ENCODE assay signal across 28 cellular contexts in the genomic region with DNA sequence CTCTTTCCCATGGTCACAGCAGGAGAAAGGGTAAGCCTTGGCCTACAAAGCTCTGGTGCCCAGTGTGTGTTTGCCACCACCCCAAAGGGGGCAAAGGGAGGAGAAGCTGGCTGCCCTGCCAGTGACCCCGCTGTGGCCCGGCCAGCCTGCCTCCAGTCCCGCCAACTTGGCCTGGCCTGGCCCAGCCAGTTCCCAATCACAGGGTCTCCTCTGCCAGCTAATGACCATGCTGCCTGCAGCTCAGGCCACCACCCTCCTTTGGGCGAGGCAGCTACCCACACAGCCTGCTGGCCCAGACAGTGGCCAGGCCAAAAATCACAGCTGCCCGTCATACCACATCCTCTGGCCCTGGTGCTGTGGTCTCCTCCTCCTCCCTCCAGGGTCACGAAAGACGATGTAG. TPM values are rescaled to one million over a fixed set of nuclear protein-coding genes. Genes with fewer than 3 reads are reported as not detected.
DNase-seq lines count a peak whose midpoint lies in the region; ATAC-seq and TF ChIP-seq lines count a peak whose summit lies in the region.
"Had no signal": no experiment of that assay in that cellular context is flagged by ENCODE, and none has a peak within 500 bp of the region (broad histone marks: within the 10 kb centered on the region; RNA-seq: fewer than 3 reads in every experiment).

No MANE protein-coding gene starts in this region.

- H3K9ac ChIP-seq in Karpas-422 (ENCODE audit: low read length) (peak overlapping the region; percentile 97), mesenchymal stem cell (ENCODE audit: low read length) (no peak overlapping the region)

- peaks cover 0 to 5% of the 10 kb centered on the region in 2 donors for H3K9me3 Mint-ChIP-seq in stimulated activated naive B cell treated with anti-CD40 and anti-IgM and Interleukin-4, amounts not matched to agents 10 μg/mL and 1 μg/mL and 100 μg/mL, for 72 hours
- H3K9me3 Mint-ChIP-seq: GM23338, nephron, type B pancreatic cell had no signal

- no peaks in the 10 kb centered on the region for H3K79me1 ChIP-seq in mesenchymal stem cell (replicated peaks; ENCODE audit: low read length, poor library complexity, severe bottlenecking)

- H2BK120ac ChIP-seq in mesenchymal stem cell (ENCODE audit: low read depth, low read length) = no peak overlapping the region

- DNase-seq in Karpas-422 = no peak
- no peak for DNase-seq in coronary artery (ENCODE audit: low spot score)
- no peak for DNase-seq in mesenchymal stem cell
- no peak for DNase-seq in stimulated activated naive B cell treated with anti-CD40 and anti-IgM and Interleukin-4, amounts not matched to agents 10 μg/mL and 1 μg/mL and 100 μg/mL, for 72 hours
- DNase-seq in midbrain (lab: John Stamatoyannopoulos, UW) = no peak
- DNase-seq in HuH-7 (ENCODE audit: low spot score) = no peak
- no peak for DNase-seq in AG08395 (ENCODE audit: low spot score)
- DNase-seq: activated CD4-positive, alpha-beta T cell treated with anti-CD3 and anti-CD28 coated beads for 4 hours; activated CD8-positive, alpha-beta T cell treated with anti-CD3 and anti-CD28 coated beads, Interleukin-2, amount 10 ng/mL, durations not matched to agents 7 days and 5 days; activated naive CD4-positive, alpha-beta T cell treated with anti-CD3 and anti-CD28 coated beads, Interleukin-2, amount 50 U/mL, for 16 hours; brain microvascular endothelial cell; Caco-2; DMS79; effector CD4-positive, alpha-beta T cell; GF-D8; glutamatergic neuron; NCI-H1105; NCI-H1930; NCI-H2171 treated with DMSO at 0.1 percent for 48 hours; NCI-H510A; ovary; retina; spleen had no signal

- 94% methylated on average over 7 of the region's 7 CpGs for WGBS in mesenchymal stem cell

- H3K23ac ChIP-seq in mesenchymal stem cell (ENCODE audit: low read length in 2 of 2) = peak overlapping the region in 1 of 2 experiments; percentile 18

- H3K27me3 Mint-ChIP-seq in stimulated activated naive B cell treated with anti-CD40 and anti-IgM and Interleukin-4, amounts not matched to agents 10 μg/mL and 1 μg/mL and 100 μg/mL, for 72 hours = peaks cover 9 to 33% of the 10 kb centered on the region in 2 donors

- peaks cover 21% of the 10 kb centered on the region for H4K20me1 ChIP-seq in Karpas-422 (ENCODE audit: insufficient read depth, low read depth, low read length)

- ATAC-seq in stimulated activated naive B cell treated with anti-CD40 and anti-IgM and Interleukin-4, amounts not matched to agents 10 μg/mL and 1 μg/mL and 100 μg/mL, for 72 hours (replicated peaks) = no peak
- ATAC-seq in GM18858 (IDR thresholded peaks at IDR 0.05; ENCODE audit: unreplicated experiment) = no peak
- ATAC-seq: activated CD8-positive, alpha-beta T cell treated with anti-CD3 and anti-CD28 coated beads, Interleukin-2, amount 10 ng/mL, durations not matched to agents 7 days and 5 days; GM23338; K562 had no signal

- TF ChIP-seq CTCF in coronary artery (IDR thresholded peaks at IDR 0.05) = no peak

- peaks cover 98% of the 10 kb centered on the region for H3K79me2 ChIP-seq in Karpas-422 (ENCODE audit: low read length)

- H2BK5ac ChIP-seq in mesenchymal stem cell (ENCODE audit: low read depth, low read length, poor library complexity, severe bottlenecking) = no peak overlapping the region

- H3K14ac ChIP-seq in mesenchymal stem cell (ENCODE audit: low read length in 2 of 2) = peak overlapping the region in 1 of 2 experiments; percentile 66

- peak overlapping the region; percentile 37 for H4K91ac ChIP-seq in mesenchymal stem cell (ENCODE audit: low read length)

- H3K4me3 Mint-ChIP-seq in stimulated activated naive B cell treated with anti-CD40 and anti-IgM and Interleukin-4, amounts not matched to agents 10 μg/mL and 1 μg/mL and 100 μg/mL, for 72 hours = no peak overlapping the region
- H3K4me3 Mint-ChIP-seq: activated CD8-positive, alpha-beta T cell treated with anti-CD3 and anti-CD28 coated beads, Interleukin-2, amount 10 ng/mL, durations not matched to agents 7 days and 5 days; GM23338; type B pancreatic cell had no signal

- no peak overlapping the region for H4K8ac ChIP-seq in mesenchymal stem cell (ENCODE audit: low read length)

- peak overlapping the region; percentile 99 for H3K27ac ChIP-seq in Karpas-422 (ENCODE audit: low read length)
- H3K27ac ChIP-seq in coronary artery = peak overlapping the region; percentile 60 to 76
- no peak overlapping the region for H3K27ac ChIP-seq in mesenchymal stem cell (ENCODE audit: low read length, poor library complexity, severe bottlenecking)
- H3K27ac ChIP-seq: brain microvascular endothelial cell, ovary had no signal

- no peak overlapping the region for H2AK5ac ChIP-seq in mesenchymal stem cell (ENCODE audit: low read length, severe bottlenecking)

- no peaks in the 10 kb centered on the region for H3K9me2 ChIP-seq in Karpas-422 (replicated peaks; ENCODE audit: insufficient read depth, low read length)

- H2BK15ac ChIP-seq in mesenchymal stem cell (ENCODE audit: low read depth, poor library complexity, severe bottlenecking) = no peak overlapping the region

- peaks cover 0 to 2% of the 10 kb centered on the region in 2 donors for H3K36me3 Mint-ChIP-seq in stimulated activated naive B cell treated with anti-CD40 and anti-IgM and Interleukin-4, amounts not matched to agents 10 μg/mL and 1 μg/mL and 100 μg/mL, for 72 hours
- H3K36me3 Mint-ChIP-seq: type B pancreatic cell had no signal

- peak overlapping the region; percentile 7 for H3K27ac Mint-ChIP-seq in stimulated activated naive B cell treated with anti-CD40 and anti-IgM and Interleukin-4, amounts not matched to agents 10 μg/mL and 1 μg/mL and 100 μg/mL, for 72 hours
- H3K27ac Mint-ChIP-seq: activated CD8-positive, alpha-beta T cell treated with anti-CD3 and anti-CD28 coated beads, Interleukin-2, amount 10 ng/mL, durations not matched to agents 7 days and 5 days; GM23338; nephron; type B pancreatic cell had no signal

- H3K4me1 ChIP-seq in Karpas-422 (ENCODE audit: low read length) (peaks cover 87% of the 10 kb centered on the region), mesenchymal stem cell (ENCODE audit: control insufficient read depth, insufficient read depth, low read depth, low read length) (peaks cover 10% of the 10 kb centered on the region)

- no peak overlapping the region for H3K18ac ChIP-seq in mesenchymal stem cell (ENCODE audit: low read depth in 1 of 2, low read length in 2 of 2)

- no peaks in the 10 kb centered on the region for H3K27me3 ChIP-seq in Karpas-422 (ENCODE audit: low read length)
- peaks cover 16 to 21% of the 10 kb centered on the region in 2 experiments for H3K27me3 ChIP-seq in mesenchymal stem cell (ENCODE audit: control insufficient read depth in 1 of 2, insufficient read depth in 1 of 2, low read length in 2 of 2)
- H3K27me3 ChIP-seq: ovary had no signal

- peak overlapping the region in 1 of 2 experiments; percentile 33 for H2BK12ac ChIP-seq in mesenchymal stem cell (ENCODE audit: low read length in 2 of 2)

- H2AFZ ChIP-seq in Karpas-422 (ENCODE audit: low read length) (no peak overlapping the region), mesenchymal stem cell (ENCODE audit: low read depth, low read length) (no peak overlapping the region)
- H2AFZ ChIP-seq: GM23338 had no signal

- H3K36me3 ChIP-seq in Karpas-422 (ENCODE audit: insufficient read depth, low read length) = peaks cover 18% of the 10 kb centered on the region; the same call in 1 of the 2 replicates
- H3K36me3 ChIP-seq in mesenchymal stem cell (ENCODE audit: control insufficient read depth in 1 of 2, insufficient read depth in 2 of 2, low read depth in 1 of 2, low read length in 2 of 2) = no peaks in the 10 kb centered on the region
- H3K36me3 ChIP-seq: brain microvascular endothelial cell, ovary, spleen had no signal

- H3K4me3 ChIP-seq in Karpas-422 (ENCODE audit: low read length) = peak overlapping the region; percentile 80; the same call in 1 of the 2 replicates
- H3K4me3 ChIP-seq in coronary artery = no peak overlapping the region
- H3K4me3 ChIP-seq in mesenchymal stem cell (ENCODE audit: insufficient read depth in 1 of 2, low read depth in 1 of 2, low read length in 2 of 2) = no peak overlapping the region
- H3K4me3 ChIP-seq: GM23338, K562, ovary had no signal

- H3K9me3 ChIP-seq in Karpas-422 (ENCODE audit: low read length) (no peaks in the 10 kb centered on the region), mesenchymal stem cell (ENCODE audit: control insufficient read depth, low read length) (peaks cover 4% of the 10 kb centered on the region)
- H3K9me3 ChIP-seq: Caco-2, ovary, spleen had no signal

- peak overlapping the region; percentile 80 for H3K4me2 ChIP-seq in Karpas-422 (ENCODE audit: low read depth, low read length, poor library complexity, severe bottlenecking)
- no peak overlapping the region for H3K4me2 ChIP-seq in mesenchymal stem cell (ENCODE audit: low read length, poor library complexity, severe bottlenecking)
- H3K4me2 ChIP-seq: GM23338 had no signal

- H3K4ac ChIP-seq in mesenchymal stem cell (ENCODE audit: low read depth in 1 of 2, low read length in 2 of 2) = no peak overlapping the region

- H3K4me1 Mint-ChIP-seq in stimulated activated naive B cell treated with anti-CD40 and anti-IgM and Interleukin-4, amounts not matched to agents 10 μg/mL and 1 μg/mL and 100 μg/mL, for 72 hours = peaks cover 31 to 46% of the 10 kb centered on the region in 2 donors

RNA-seq across cellular contexts. Expression of gene GDPD5, which starts 5.1 kb away (rescaled TPM):
- 137 and 237 TPM in 2 replicates for total RNA-seq in Karpas-422 (2014; rRNA removed; shearing (Covaris generic); ENCODE audit: low replicate concordance)
- 1.8 TPM for polyA plus RNA-seq in mesenchymal stem cell (2013, experiment 1 of 2)
- 1.4 TPM for polyA plus RNA-seq in mesenchymal stem cell (2013, experiment 2 of 2)

RNA-seq across cellular contexts. Expression of gene SERPINH1, which starts 41.4 kb away (rescaled TPM):
- total RNA-seq in Karpas-422 (2014; rRNA removed; shearing (Covaris generic); ENCODE audit: low replicate concordance) = 10.5 and 16.1 TPM in 2 replicates
- polyA plus RNA-seq in mesenchymal stem cell (2013, experiment 1 of 2) = 896 TPM
- 870 TPM for polyA plus RNA-seq in mesenchymal stem cell (2013, experiment 2 of 2)
